Comparison of ENCODE assay signal across 8 cellular contexts in genomic region chr20:43916073-43916874, GRCh38. TPM values are rescaled to one million over a fixed set of nuclear protein-coding genes. Genes with fewer than 3 reads are reported as not detected.
DNase-seq lines count a peak whose midpoint lies in the region; ATAC-seq, FAIRE-seq and TF ChIP-seq lines count a peak whose summit lies in the region.

No MANE protein-coding gene starts in this region.

- H2BK5ac ChIP-seq in mesendoderm (ENCODE audit: low read length): no peak overlapping the region

- H3K36me3 ChIP-seq in mesendoderm (ENCODE audit: control insufficient read depth, insufficient read depth, low read length): no peaks in the 10 kb centered on the region

- H2BK15ac ChIP-seq in mesendoderm (replicated peaks; ENCODE audit: low read depth): no peak overlapping the region

- no peak overlapping the region for H2AK5ac ChIP-seq in mesendoderm (ENCODE audit: low read length)

- H3K4ac ChIP-seq in mesendoderm (ENCODE audit: low read depth, low read length): no peak overlapping the region

- WGBS in mesendoderm (ENCODE audit: extremely low coverage, insufficient coverage, low lambda C conversion rate): no CpG with 5 or more reads among the region's 50 CpGs

- H3K27ac ChIP-seq in mesendoderm (ENCODE audit: low read depth, low read length): no peak overlapping the region

- no peaks in the 10 kb centered on the region for H3K79me2 ChIP-seq in mesendoderm (ENCODE audit: control insufficient read depth, insufficient read depth, low read length)

- POLR2A ChIA-PET in AG04449 (lab: Yijun Ruan, JAX): no interaction called here

- peak; percentile 79 for FAIRE-seq in HTR-8/SVneo (lab: Jason Lieb, UNC)

- H3K4me3 ChIP-seq in AG04449 (ENCODE audit: low read depth, low read length) (peak overlapping the region; percentile 67), choroid plexus epithelial cell (ENCODE audit: low read depth, low read length) (peak overlapping the region; percentile 67), mesendoderm (ENCODE audit: low read length) (no peak overlapping the region)

- no peak overlapping the region for H3K18ac ChIP-seq in mesendoderm (ENCODE audit: low read length)

- no peaks in the 10 kb centered on the region for H3K79me1 ChIP-seq in mesendoderm (ENCODE audit: low read length)

- TF ChIP-seq CTCF in AG04449 (IDR thresholded peaks at IDR 0.05; ENCODE audit: insufficient read depth, low read length, missing control alignments): no peak
- no peak for TF ChIP-seq CTCF in choroid plexus epithelial cell (conservative IDR thresholded peaks at IDR 0.05; ENCODE audit: low read depth, low read length)

- H3K4me2 ChIP-seq in mesendoderm (ENCODE audit: low read length): peak overlapping the region; percentile 86

- peaks cover 5% of the 10 kb centered on the region for H3K4me1 ChIP-seq in mesendoderm (ENCODE audit: control insufficient read depth, low read depth, low read length)

- H3K9ac ChIP-seq in mesendoderm (ENCODE audit: low read length): peak overlapping the region; percentile 50

- H2BK120ac ChIP-seq in mesendoderm (ENCODE audit: low read depth, low read length): no peak overlapping the region

- DNase-seq in AG04449 (ENCODE audit: low read depth, low spot score) (no peak), HTR-8/SVneo (ENCODE audit: insufficient read length, low spot score) (no peak), choroid plexus epithelial cell (ENCODE audit: low read depth) (no peak), mesendoderm (peak; percentile 19), DMS153 treated with DMSO at 0.1 percent for 48 hours (lab: John Stamatoyannopoulos, UW; ENCODE audit: unreplicated experiment) (no peak), cortex of kidney (lab: John Stamatoyannopoulos, UW) (no peak), T-helper 9 cell (no peak)

- CTCF ChIA-PET in AG04449 (lab: Yijun Ruan, JAX): interaction anchor here (1.2 kb wide), 1 partner anchor 74 kb away, joined by 3 read pairs; no protein-coding TSS in a partner anchor

- H3K56ac ChIP-seq in mesendoderm (ENCODE audit: low read length): peak overlapping the region; percentile 84

- peaks cover 2% of the 10 kb centered on the region for H3K27me3 ChIP-seq in mesendoderm (ENCODE audit: insufficient read depth, low read length, poor library complexity)

- H4K8ac ChIP-seq in mesendoderm (ENCODE audit: low read depth, low read length): no peak overlapping the region

- ATAC-seq in HG03460 (IDR thresholded peaks at IDR 0.05; ENCODE audit: unreplicated experiment): no peak

- no peak overlapping the region for H4K5ac ChIP-seq in mesendoderm (ENCODE audit: low read length)

- peak overlapping the region; percentile 96 for H3K23ac ChIP-seq in mesendoderm (ENCODE audit: low read length)

RNA-seq across cellular contexts. Expression of gene TOX2, which starts 1.6 kb away (rescaled TPM):
- polyA plus RNA-seq in mesendoderm (2013, experiment 1 of 2): 3.4 TPM
- 3.7 TPM for polyA plus RNA-seq in mesendoderm (2013, experiment 2 of 2)
